8 cellular contexts compared by ENCODE assay signal in genomic region chr3:192916455-192917257, GRCh38.
A peak's percentile ranks its signal among the peaks of the same experiment; 100 is the strongest.
DNase-seq lines count a peak whose midpoint lies in the region; ATAC-seq and TF ChIP-seq lines count a peak whose summit lies in the region.

No MANE protein-coding gene starts in this region.

- ATAC-seq in HG02885 (IDR thresholded peaks at IDR 0.05; ENCODE audit: poor library complexity, unreplicated experiment) (peak; percentile 38), GM18505 (IDR thresholded peaks at IDR 0.05; ENCODE audit: unreplicated experiment) (no peak)

- DNase-seq in NCI-H1436 (lab: John Stamatoyannopoulos, UW) (peak; percentile 56), NCI-H1436 treated with DMSO at 0.1 percent for 48 hours (lab: John Stamatoyannopoulos, UW) (no peak), NCI-H69 (lab: John Stamatoyannopoulos, UW) (peak; percentile 77), glomerular visceral epithelial cell (ENCODE audit: extremely low spot score) (peak; percentile 57), nephron progenitor cell (peak; percentile 65)

- no peaks in the 10 kb centered on the region for H3K9me3 Mint-ChIP-seq in activated naive CD8-positive, alpha-beta T cell (ENCODE audit: low read depth)
- H3K9me3 Mint-ChIP-seq in nephron progenitor cell, result no peaks in the 10 kb centered on the region

- H3K36me3 Mint-ChIP-seq in activated naive CD8-positive, alpha-beta T cell, result no peaks in the 10 kb centered on the region
- H3K36me3 Mint-ChIP-seq in nephron progenitor cell (ENCODE audit: low read depth), result no peaks in the 10 kb centered on the region

- peak overlapping the region; percentile 93 for H3K4me3 Mint-ChIP-seq in activated naive CD8-positive, alpha-beta T cell
- peak overlapping the region; percentile 99 for H3K4me3 Mint-ChIP-seq in nephron progenitor cell

- TF ChIP-seq POLR2A in GM18505 (IDR thresholded peaks at IDR 0.05; ENCODE audit: borderline replicate concordance, extremely low read depth, insufficient read depth, insufficient read length), result no peak

- TF ChIP-seq CTCF in nephron progenitor cell (IDR thresholded peaks at IDR 0.05), result no peak

- peak overlapping the region; percentile 72 for H3K27ac Mint-ChIP-seq in activated naive CD8-positive, alpha-beta T cell
- peak overlapping the region; percentile 93 for H3K27ac Mint-ChIP-seq in nephron progenitor cell

- peaks cover 28% of the 10 kb centered on the region for H3K4me1 Mint-ChIP-seq in activated naive CD8-positive, alpha-beta T cell (ENCODE audit: low read depth)
- H3K4me1 Mint-ChIP-seq in nephron progenitor cell, result peaks cover 56% of the 10 kb centered on the region

- H3K27me3 Mint-ChIP-seq in activated naive CD8-positive, alpha-beta T cell, result peaks cover 33% of the 10 kb centered on the region
- H3K27me3 Mint-ChIP-seq in nephron progenitor cell (ENCODE audit: low read depth, poor library complexity), result peaks cover 36% of the 10 kb centered on the region
